ENCODE assay signal across 17 cellular contexts in the genomic region with DNA sequence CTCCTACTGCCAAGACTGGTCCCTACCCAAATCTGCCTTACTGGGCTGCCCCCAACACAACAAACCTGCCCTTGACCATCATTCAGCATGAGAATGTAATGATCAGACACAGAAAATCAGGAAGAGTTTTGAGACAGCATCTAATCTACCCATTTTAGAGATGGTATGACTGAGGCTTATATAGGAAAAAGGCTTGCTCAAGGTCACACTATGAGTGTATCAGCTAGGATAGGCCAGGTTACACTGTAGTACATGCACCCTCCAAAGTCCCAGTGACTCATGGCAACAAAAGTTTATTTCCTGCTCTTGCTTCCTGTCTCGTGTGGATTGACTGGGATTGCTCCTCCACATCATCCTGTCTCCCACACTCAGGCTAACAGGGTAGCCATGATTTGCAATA. TPM values are rescaled to one million over a fixed set of nuclear protein-coding genes. Genes with fewer than 3 reads are reported as not detected.
A peak's percentile ranks its signal among the peaks of the same experiment; 100 is the strongest.
DNase-seq lines count a peak whose midpoint lies in the region; ATAC-seq, FAIRE-seq and TF ChIP-seq lines count a peak whose summit lies in the region.
"Had no signal": no experiment of that assay in that cellular context is flagged by ENCODE, and none has a peak within 500 bp of the region (broad histone marks: within the 10 kb centered on the region; RNA-seq: fewer than 3 reads in every experiment).

No MANE protein-coding gene starts in this region.

- intact Hi-C loops in activated CD4-positive, alpha-beta memory T cell treated with anti-CD3 and anti-CD28 coated beads for 36 hours (cut with micrococcal nuclease): no loop called here
- intact Hi-C loops in endothelial cell of umbilical vein (cut with micrococcal nuclease): no loop called here

- H3K27ac Mint-ChIP-seq in activated naive CD4-positive, alpha-beta T cell treated with anti-CD3 and anti-CD28 coated beads, Interleukin-2, amount 50 U/mL, for 24 hours: peak overlapping the region; percentile 90
- peak overlapping the region; percentile 88 for H3K27ac Mint-ChIP-seq in activated CD4-positive, alpha-beta memory T cell treated with anti-CD3 and anti-CD28 coated beads for 36 hours
- H3K27ac Mint-ChIP-seq in stimulated activated effector memory CD8-positive, alpha-beta T cell treated with anti-CD3 and anti-CD28 coated beads, Interleukin-12 subunit alpha, Interleukin-12 subunit beta, amount 100 ng/mL, for 72 hours: peak overlapping the region; percentile 88

- peaks cover 38% of the 10 kb centered on the region for H3K36me3 Mint-ChIP-seq in activated naive CD4-positive, alpha-beta T cell treated with anti-CD3 and anti-CD28 coated beads, Interleukin-2, amount 50 U/mL, for 24 hours
- H3K36me3 Mint-ChIP-seq in activated CD4-positive, alpha-beta memory T cell treated with anti-CD3 and anti-CD28 coated beads for 36 hours: peaks cover 62% of the 10 kb centered on the region
- H3K36me3 Mint-ChIP-seq in stimulated activated effector memory CD8-positive, alpha-beta T cell treated with anti-CD3 and anti-CD28 coated beads, Interleukin-12 subunit alpha, Interleukin-12 subunit beta, amount 100 ng/mL, for 72 hours: peaks cover 83% of the 10 kb centered on the region

- CTCF ChIA-PET in activated CD4-positive, alpha-beta memory T cell treated with anti-CD3 and anti-CD28 coated beads for 36 hours (lab: Charles Lee): interaction anchor here (1.6 to 3.2 kb wide), 2 partner anchors 16 to 52 kb away, joined by 6 to 14 read pairs; no protein-coding TSS in a partner anchor
- CTCF ChIA-PET in endothelial cell of umbilical vein (lab: Charles Lee): no interaction called here

- FAIRE-seq in endothelial cell of umbilical vein (lab: Jason Lieb, UNC): peak; percentile 46
- FAIRE-seq: urothelium cell line had no signal

- peaks cover 14% of the 10 kb centered on the region for H3K4me1 ChIP-seq in endothelial cell of umbilical vein (ENCODE audit: control insufficient read depth, extremely low read depth, insufficient read depth, low read length)
- H3K4me1 ChIP-seq: gastrocnemius medialis had no signal

- H3K4me2 ChIP-seq in endothelial cell of umbilical vein (ENCODE audit: insufficient read depth, low read length): no peak overlapping the region
- H3K4me2 ChIP-seq: KMS-11 had no signal

- ATAC-seq in stimulated activated effector memory CD8-positive, alpha-beta T cell treated with anti-CD3 and anti-CD28 coated beads, Interleukin-12 subunit alpha, Interleukin-12 subunit beta, amount 100 ng/mL, for 72 hours: no peak
- ATAC-seq in GM18909 (IDR thresholded peaks at IDR 0.05; ENCODE audit: poor library complexity, unreplicated experiment): no peak
- ATAC-seq: gastrocnemius medialis, Panc1 had no signal

- no peaks in the 10 kb centered on the region for H3K9me3 Mint-ChIP-seq in activated naive CD4-positive, alpha-beta T cell treated with anti-CD3 and anti-CD28 coated beads, Interleukin-2, amount 50 U/mL, for 24 hours
- no peaks in the 10 kb centered on the region for H3K9me3 Mint-ChIP-seq in activated CD4-positive, alpha-beta memory T cell treated with anti-CD3 and anti-CD28 coated beads for 36 hours
- no peaks in the 10 kb centered on the region for H3K9me3 Mint-ChIP-seq in stimulated activated effector memory CD8-positive, alpha-beta T cell treated with anti-CD3 and anti-CD28 coated beads, Interleukin-12 subunit alpha, Interleukin-12 subunit beta, amount 100 ng/mL, for 72 hours

- H3K4me1 Mint-ChIP-seq in activated naive CD4-positive, alpha-beta T cell treated with anti-CD3 and anti-CD28 coated beads, Interleukin-2, amount 50 U/mL, for 24 hours: peaks cover 90% of the 10 kb centered on the region
- peaks cover 85% of the 10 kb centered on the region for H3K4me1 Mint-ChIP-seq in activated CD4-positive, alpha-beta memory T cell treated with anti-CD3 and anti-CD28 coated beads for 36 hours (ENCODE audit: low read depth)
- peaks cover 79% of the 10 kb centered on the region for H3K4me1 Mint-ChIP-seq in stimulated activated effector memory CD8-positive, alpha-beta T cell treated with anti-CD3 and anti-CD28 coated beads, Interleukin-12 subunit alpha, Interleukin-12 subunit beta, amount 100 ng/mL, for 72 hours

- BruUV-seq in endothelial cell of umbilical vein (replicated peaks; lab: Mats Ljungman, UMichigan): no TSS peak

- H3K9me3 ChIP-seq in endothelial cell of umbilical vein (replicated peaks; ENCODE audit: control insufficient read depth, insufficient read depth, low read length): no peaks in the 10 kb centered on the region
- H3K9me3 ChIP-seq: gastrocnemius medialis had no signal

- no peaks in the 10 kb centered on the region for H4K20me1 ChIP-seq in endothelial cell of umbilical vein (replicated peaks; ENCODE audit: control insufficient read depth, extremely low read depth, insufficient read depth, low read length)

- no peak overlapping the region for H3K9ac ChIP-seq in endothelial cell of umbilical vein (replicated peaks; ENCODE audit: extremely low read depth, insufficient read depth, low read length)
- H3K9ac ChIP-seq: KMS-11 had no signal

- TF ChIP-seq POLR2A in endothelial cell of umbilical vein (IDR thresholded peaks at IDR 0.05; ENCODE audit: low read depth, low read length): no peak

- no peaks in the 10 kb centered on the region for H3K27me3 Mint-ChIP-seq in activated naive CD4-positive, alpha-beta T cell treated with anti-CD3 and anti-CD28 coated beads, Interleukin-2, amount 50 U/mL, for 24 hours
- H3K27me3 Mint-ChIP-seq in activated CD4-positive, alpha-beta memory T cell treated with anti-CD3 and anti-CD28 coated beads for 36 hours: no peaks in the 10 kb centered on the region

- no peak for DNase-seq in activated naive CD4-positive, alpha-beta T cell treated with anti-CD3 and anti-CD28 coated beads, Interleukin-2, amount 50 U/mL, for 16 hours
- no peak for DNase-seq in activated CD4-positive, alpha-beta memory T cell treated with anti-CD3 and anti-CD28 coated beads for 36 hours
- DNase-seq in endothelial cell of umbilical vein (ENCODE audit: low read depth, low spot score) (peak; percentile 67), DMS153 (lab: John Stamatoyannopoulos, UW) (no peak), midbrain (lab: John Stamatoyannopoulos, UW) (no peak)
- no peak for DNase-seq in stimulated activated effector memory CD8-positive, alpha-beta T cell treated with anti-CD3 and anti-CD28 coated beads, Interleukin-12 subunit alpha, Interleukin-12 subunit beta, amount 100 ng/mL, for 72 hours (ENCODE audit: low spot score in 2 of 2)
- DNase-seq: DMS53, gastrocnemius medialis, NCI-H1694 treated with DMSO at 0.1 percent for 48 hours, NCI-H524, T-helper 9 cell had no signal

- peak overlapping the region; percentile 56 for H3K27ac ChIP-seq in endothelial cell of umbilical vein (ENCODE audit: insufficient read depth, low read depth, low read length)
- H3K27ac ChIP-seq: gastrocnemius medialis, KMS-11 had no signal

- no peaks in the 10 kb centered on the region for H3K9me1 ChIP-seq in endothelial cell of umbilical vein (replicated peaks; ENCODE audit: control insufficient read depth, extremely low read depth, insufficient read depth, low read length)

- no peaks in the 10 kb centered on the region for H3K27me3 ChIP-seq in endothelial cell of umbilical vein (ENCODE audit: control insufficient read depth in 2 of 2, insufficient read depth in 2 of 2, low read length in 2 of 2)
- H3K27me3 ChIP-seq: gastrocnemius medialis had no signal

- POLR2A ChIA-PET in activated CD4-positive, alpha-beta memory T cell treated with anti-CD3 and anti-CD28 coated beads for 36 hours (lab: Charles Lee): interaction anchor here (2.0 kb wide), 1 partner anchor 13 kb away, joined by 5 read pairs; no protein-coding TSS in a partner anchor
- POLR2A ChIA-PET in endothelial cell of umbilical vein (lab: Charles Lee): no interaction called here

- H3K36me3 ChIP-seq in endothelial cell of umbilical vein (ENCODE audit: control insufficient read depth in 2 of 2, extremely low read depth in 1 of 2, insufficient read depth in 2 of 2, low read length in 2 of 2): no peaks in the 10 kb centered on the region

- H3K4me3 Mint-ChIP-seq in activated naive CD4-positive, alpha-beta T cell treated with anti-CD3 and anti-CD28 coated beads, Interleukin-2, amount 50 U/mL, for 24 hours: peak overlapping the region; percentile 24
- H3K4me3 Mint-ChIP-seq in activated CD4-positive, alpha-beta memory T cell treated with anti-CD3 and anti-CD28 coated beads for 36 hours: no peak overlapping the region
- peak overlapping the region; percentile 18 for H3K4me3 Mint-ChIP-seq in stimulated activated effector memory CD8-positive, alpha-beta T cell treated with anti-CD3 and anti-CD28 coated beads, Interleukin-12 subunit alpha, Interleukin-12 subunit beta, amount 100 ng/mL, for 72 hours

- no peak for TF ChIP-seq CTCF in endothelial cell of umbilical vein (IDR thresholded peaks at IDR 0.05; ENCODE audit: extremely low read depth in 1 of 2, insufficient read depth in 1 of 2, low read depth in 1 of 2, low read length in 2 of 2)

- H2AFZ ChIP-seq in endothelial cell of umbilical vein (ENCODE audit: low read depth, low read length): no peak overlapping the region

- H3K79me2 ChIP-seq in endothelial cell of umbilical vein (ENCODE audit: control insufficient read depth, insufficient read depth, low read length): no peaks in the 10 kb centered on the region

- dilution Hi-C loops in endothelial cell of umbilical vein (cut with MboI; ENCODE audit: extremely low pct_ligation_motif_present, low sequenced_read_pairs): no loop called here

- no peak overlapping the region for H3K4me3 ChIP-seq in endothelial cell of umbilical vein (replicated peaks in 1 of 3; ENCODE audit: insufficient read depth in 1 of 3, low read depth in 1 of 3, low read length in 3 of 3)
- H3K4me3 ChIP-seq: gastrocnemius medialis had no signal

RNA-seq across cellular contexts. Expression of a gene that starts 27.9 kb away (rescaled TPM):
- 100 to 1,000 TPM; 151 to 167 TPM for total RNA-seq in activated CD4-positive, alpha-beta memory T cell treated with anti-CD3 and anti-CD28 coated beads for 36 hours
- total RNA-seq in endothelial cell of umbilical vein: 20.1 and 26.3 TPM in 2 replicates
- polyA plus RNA-seq in endothelial cell of umbilical vein: 7.4 and 8.0 TPM in 2 replicates
- 5.1 and 5.7 TPM in 2 replicates for polyA plus RNA-seq in endothelial cell of umbilical vein (2011; cell fraction: cytosol; rRNA removed)
- polyA plus RNA-seq in endothelial cell of umbilical vein (2011; cell fraction: nucleus; rRNA removed): 33.9 and 47.2 TPM in 2 replicates
- 11.6 and 14.4 TPM in 2 replicates for polyA plus RNA-seq in endothelial cell of umbilical vein (2012)
- polyA minus RNA-seq in endothelial cell of umbilical vein: 14.2 and 18.8 TPM in 2 replicates
- polyA minus RNA-seq in endothelial cell of umbilical vein (2011; cell fraction: cytosol; rRNA and poly(A)+ RNA removed): 17.2 TPM
- polyA minus RNA-seq in endothelial cell of umbilical vein (2011; cell fraction: nucleus; rRNA and poly(A)+ RNA removed): 33.6 and 37.9 TPM in 2 replicates

RNA-seq across cellular contexts. Expression of a gene that starts 55.5 kb away (rescaled TPM):
- total RNA-seq in activated CD4-positive, alpha-beta memory T cell treated with anti-CD3 and anti-CD28 coated beads for 36 hours: not detected
- total RNA-seq in endothelial cell of umbilical vein: 2.8 and 3.3 TPM in 2 replicates
- polyA plus RNA-seq in endothelial cell of umbilical vein: 1.9 and 2.2 TPM in 2 replicates
- 1.8 and 2.2 TPM in 2 replicates for polyA plus RNA-seq in endothelial cell of umbilical vein (2011; cell fraction: cytosol; rRNA removed)
- polyA plus RNA-seq in endothelial cell of umbilical vein (2011; cell fraction: nucleus; rRNA removed): 1.6 and 1.9 TPM in 2 replicates
- polyA plus RNA-seq in endothelial cell of umbilical vein (2012): 0.30 and 0.75 TPM in 2 replicates
- polyA minus RNA-seq in endothelial cell of umbilical vein: 1.1 and 2.3 TPM in 2 replicates
- not detected for polyA minus RNA-seq in endothelial cell of umbilical vein (2011; cell fraction: cytosol; rRNA and poly(A)+ RNA removed)
- polyA minus RNA-seq in endothelial cell of umbilical vein (2011; cell fraction: nucleus; rRNA and poly(A)+ RNA removed): 0.24 and 0.38 TPM in 2 replicates
- total RNA-seq: gastrocnemius medialis, myocyte had no signal
